8 cellular contexts compared by ENCODE assay signal in genomic region chr1:172588296-172589291, GRCh38. TPM values are rescaled to one million over a fixed set of nuclear protein-coding genes. Genes with fewer than 3 reads are reported as not detected.
DNase-seq lines count a peak whose midpoint lies in the region; ATAC-seq, FAIRE-seq and TF ChIP-seq lines count a peak whose summit lies in the region.

No MANE protein-coding gene starts in this region.

- H3K4me3 Mint-ChIP-seq in activated T-cell treated with anti-CD3 and anti-CD28 coated beads, Interleukin-2, amount 50 U/mL, for 24 hours, result peak overlapping the region; percentile 23
- H3K4me3 Mint-ChIP-seq in stimulated activated naive CD8-positive, alpha-beta T cell treated with anti-CD3 and anti-CD28 coated beads, Interleukin-15, amount 100 ng/mL, for 72 hours, result peak overlapping the region; percentile 40 to 63
- no peak overlapping the region for H3K4me3 Mint-ChIP-seq in glutamatergic neuron (ENCODE audit: unreplicated experiment)

- no peak for DNase-seq in activated T-cell treated with anti-CD3 and anti-CD28 coated beads, Interleukin-2, amount 50 U/mL, for 24 hours
- DNase-seq in activated T-cell treated with anti-CD3 and anti-CD28 coated beads for 4 hours (no peak), epithelial cell of proximal tubule (ENCODE audit: low read depth) (peak; percentile 40), kidney (no peak), glutamatergic neuron (no peak)
- DNase-seq in stimulated activated naive CD8-positive, alpha-beta T cell treated with anti-CD3 and anti-CD28 coated beads, Interleukin-15, amount 100 ng/mL, for 72 hours, result peak in 1 of 2 donors; percentile 38

- intact Hi-C loops in kidney (cut with DNase I), result no loop called here

- no peak for FAIRE-seq in kidney (lab: Jason Lieb, UNC)

- H3K4me1 ChIP-seq in kidney (ENCODE audit: control insufficient read depth in 1 of 2, insufficient read depth in 1 of 2, low read depth in 1 of 2, low read length in 2 of 2), result no peaks in the 10 kb centered on the region

- ATAC-seq in SK-N-SH treated with all-trans-retinoic acid at 6 μM for 48 hours, result peak; percentile 92
- peak; percentile 94 for ATAC-seq in stimulated activated naive CD8-positive, alpha-beta T cell treated with anti-CD3 and anti-CD28 coated beads, Interleukin-15, amount 100 ng/mL, for 72 hours
- no peak for ATAC-seq in HG02588 (IDR thresholded peaks at IDR 0.05; ENCODE audit: unreplicated experiment)

- H3K27ac Mint-ChIP-seq in activated T-cell treated with anti-CD3 and anti-CD28 coated beads, Interleukin-2, amount 50 U/mL, for 24 hours, result peak overlapping the region; percentile 87
- peak overlapping the region in 1 of 2 donors; percentile 50 for H3K27ac Mint-ChIP-seq in stimulated activated naive CD8-positive, alpha-beta T cell treated with anti-CD3 and anti-CD28 coated beads, Interleukin-15, amount 100 ng/mL, for 72 hours
- H3K27ac Mint-ChIP-seq in glutamatergic neuron (ENCODE audit: unreplicated experiment), result no peak overlapping the region

- H3K36me3 ChIP-seq in kidney (ENCODE audit: control insufficient read depth in 1 of 2, insufficient read depth in 2 of 2, low read length in 2 of 2), result peaks cover 5 to 11% of the 10 kb centered on the region in 2 donors

- H3K9ac ChIP-seq in kidney (ENCODE audit: low read length in 2 of 2), result no peak overlapping the region

- no peak for TF ChIP-seq CTCF in epithelial cell of proximal tubule (conservative IDR thresholded peaks at IDR 0.05; ENCODE audit: low read depth, low read length)
- no peak for TF ChIP-seq CTCF in kidney (IDR thresholded peaks at IDR 0.05; ENCODE audit: borderline replicate concordance, extremely low read depth, insufficient read depth)
- no peak for TF ChIP-seq CTCF in glutamatergic neuron (IDR thresholded peaks at IDR 0.05; ENCODE audit: partially characterized antibody, unreplicated experiment)

- H3K9me3 Mint-ChIP-seq in activated T-cell treated with anti-CD3 and anti-CD28 coated beads, Interleukin-2, amount 50 U/mL, for 24 hours, result no peaks in the 10 kb centered on the region
- peaks cover 0 to 6% of the 10 kb centered on the region in 2 donors for H3K9me3 Mint-ChIP-seq in stimulated activated naive CD8-positive, alpha-beta T cell treated with anti-CD3 and anti-CD28 coated beads, Interleukin-15, amount 100 ng/mL, for 72 hours
- H3K9me3 Mint-ChIP-seq in glutamatergic neuron (ENCODE audit: unreplicated experiment), result no peaks in the 10 kb centered on the region

- H3K4me3 ChIP-seq in epithelial cell of proximal tubule (ENCODE audit: low read depth, low read length) (no peak overlapping the region), kidney (ENCODE audit: low read length in 2 of 2) (no peak overlapping the region)

- peaks cover 73% of the 10 kb centered on the region for H3K36me3 Mint-ChIP-seq in activated T-cell treated with anti-CD3 and anti-CD28 coated beads, Interleukin-2, amount 50 U/mL, for 24 hours (ENCODE audit: low read depth)
- H3K36me3 Mint-ChIP-seq in glutamatergic neuron (ENCODE audit: unreplicated experiment), result peaks cover 20% of the 10 kb centered on the region

- no peaks in the 10 kb centered on the region for H3K27me3 Mint-ChIP-seq in activated T-cell treated with anti-CD3 and anti-CD28 coated beads, Interleukin-2, amount 50 U/mL, for 24 hours
- H3K27me3 Mint-ChIP-seq in stimulated activated naive CD8-positive, alpha-beta T cell treated with anti-CD3 and anti-CD28 coated beads, Interleukin-15, amount 100 ng/mL, for 72 hours, result no peaks in the 10 kb centered on the region
- H3K27me3 Mint-ChIP-seq in glutamatergic neuron (ENCODE audit: unreplicated experiment), result no peaks in the 10 kb centered on the region

- no peaks in the 10 kb centered on the region for H3K9me3 ChIP-seq in kidney (ENCODE audit: control insufficient read depth in 1 of 2, low read length in 2 of 2)

- no peak overlapping the region for H3K27ac ChIP-seq in kidney (ENCODE audit: low read depth in 2 of 2, low read length in 2 of 2)

- peaks cover 40% of the 10 kb centered on the region for H3K4me1 Mint-ChIP-seq in activated T-cell treated with anti-CD3 and anti-CD28 coated beads, Interleukin-2, amount 50 U/mL, for 24 hours (ENCODE audit: low read depth)
- peaks cover 16% of the 10 kb centered on the region for H3K4me1 Mint-ChIP-seq in stimulated activated naive CD8-positive, alpha-beta T cell treated with anti-CD3 and anti-CD28 coated beads, Interleukin-15, amount 100 ng/mL, for 72 hours
- no peaks in the 10 kb centered on the region for H3K4me1 Mint-ChIP-seq in glutamatergic neuron (ENCODE audit: low read depth, unreplicated experiment)

TF ChIP-seq in SK-N-SH treated with all-trans-retinoic acid at 6 μM for 48 hours, 23 proteins besides CTCF, POLR2A, EP300 and RAD21:
- TF ChIP-seq TOX (CRISPR knock-in tag; IDR thresholded peaks at IDR 0.05; ENCODE audit: borderline replicate concordance) (peak; percentile 57; the same call in 1 of the 2 replicates), ARNTL (CRISPR knock-in tag; IDR thresholded peaks at IDR 0.05; ENCODE audit: borderline replicate concordance, low read depth) (no peak)

RNA-seq across cellular contexts. Expression of gene SUCO, which starts 55.6 kb away (rescaled TPM):
- 27.9 and 30.2 TPM in 2 replicates for total RNA-seq in epithelial cell of proximal tubule
- total RNA-seq in kidney, result 40.0 TPM
- 9.8 TPM for polyA plus RNA-seq in kidney (ENCODE audit: insufficient read depth, low read depth, low replicate concordance)
- 51.7 TPM for total RNA-seq in glutamatergic neuron (ENCODE audit: unreplicated experiment)
